Comparison of ENCODE assay signal across 8 cellular contexts in the genomic region with DNA sequence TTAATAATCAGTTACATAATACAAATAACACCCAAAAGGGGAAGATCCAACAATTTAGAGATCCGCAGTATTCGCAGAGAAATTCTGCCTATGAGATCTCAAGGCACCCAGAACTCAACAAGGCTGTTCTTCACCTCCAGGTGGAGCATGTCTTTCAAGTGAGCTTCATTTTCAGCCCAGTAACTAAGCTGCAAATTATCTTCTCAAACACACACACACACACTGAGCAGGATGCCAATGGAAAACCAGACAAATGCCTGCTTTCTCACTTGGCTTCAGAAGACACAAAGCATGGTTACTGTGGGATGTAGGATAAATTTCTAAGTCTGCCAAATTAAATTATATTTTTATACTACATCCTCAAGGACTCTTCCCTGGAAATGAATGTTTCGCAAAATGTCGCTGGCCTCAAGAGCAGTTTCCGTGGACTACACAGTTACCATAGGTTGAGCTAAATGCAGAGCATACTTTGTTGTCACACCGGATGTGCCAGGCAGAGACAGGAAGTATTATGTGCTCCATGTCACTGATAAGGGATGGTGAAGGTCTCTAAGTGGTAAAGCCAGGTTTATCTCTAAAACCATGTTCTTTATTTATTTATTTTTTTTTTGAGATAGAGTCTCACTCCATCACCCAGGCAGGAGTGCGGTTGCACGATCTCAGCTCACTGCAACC. TPM values are rescaled to one million over a fixed set of nuclear protein-coding genes. Genes with fewer than 3 reads are reported as not detected.
DNase-seq lines count a peak whose midpoint lies in the region; ATAC-seq, FAIRE-seq and TF ChIP-seq lines count a peak whose summit lies in the region.

No MANE protein-coding gene starts in this region.

- H3K27ac Mint-ChIP-seq in activated CD4-positive, alpha-beta T cell treated with anti-CD3 and anti-CD28 coated beads for 36 hours, result peak overlapping the region; percentile 72
- H3K27ac Mint-ChIP-seq in mesothelial cell of epicardium, result no peak overlapping the region

- no peaks in the 10 kb centered on the region for H3K9me1 ChIP-seq in K562 (ENCODE audit: control insufficient read depth, insufficient read depth, low read length)

- no peak overlapping the region for H3K4me3 Mint-ChIP-seq in activated CD4-positive, alpha-beta T cell treated with anti-CD3 and anti-CD28 coated beads for 36 hours
- no peak overlapping the region for H3K4me3 Mint-ChIP-seq in mesothelial cell of epicardium

- H3K36me3 Mint-ChIP-seq in activated CD4-positive, alpha-beta T cell treated with anti-CD3 and anti-CD28 coated beads for 36 hours (ENCODE audit: low read depth), result peaks cover 62% of the 10 kb centered on the region
- H3K36me3 Mint-ChIP-seq in mesothelial cell of epicardium, result peaks cover 43% of the 10 kb centered on the region

- H3K36me3 ChIP-seq in K562 (ENCODE audit: control insufficient read depth, insufficient read depth, low read length), result peaks cover 97% of the 10 kb centered on the region
- peaks cover 69 to 99% (median 98%) of the 10 kb centered on the region in 4 donors for H3K36me3 ChIP-seq in stomach

- H3K27me3 Mint-ChIP-seq in activated CD4-positive, alpha-beta T cell treated with anti-CD3 and anti-CD28 coated beads for 36 hours, result no peaks in the 10 kb centered on the region
- no peaks in the 10 kb centered on the region for H3K27me3 Mint-ChIP-seq in mesothelial cell of epicardium (ENCODE audit: low read depth)

- H3K9ac ChIP-seq in K562 (ENCODE audit: insufficient read depth in 1 of 2, low read depth in 2 of 2, low read length in 2 of 2), result peak overlapping the region in 1 of 2 experiments; percentile 20; a peak in 1 of 4 replicates

- H3K4me2 ChIP-seq in K562 (ENCODE audit: insufficient read depth, low read length), result no peak overlapping the region

- 47% methylated on average over 8 of the region's 8 CpGs for WGBS in K562 (ENCODE audit: insufficient coverage, low coverage, missing lambda C conversion rate)
- 68 to 86% (median 81%) methylated on average over 8 of the region's 8 CpGs for WGBS in stomach, 5 donors

- POLR2A ChIA-PET in activated CD4-positive, alpha-beta T cell treated with anti-CD3 and anti-CD28 coated beads for 36 hours (lab: Charles Lee), result interaction anchor here (0.9 kb wide), 1 partner anchor 169 kb away, joined by 3 read pairs; no protein-coding TSS in a partner anchor
- POLR2A ChIA-PET in K562 (lab: Yijun Ruan, JAX), result interaction anchor here (0.7 to 2.6 kb wide), 15 partner anchors 9 to 66 kb away, joined by 3 to 17 read pairs (median 4); partner anchors contain the start of gene UBR4

- peak; percentile 89 for FAIRE-seq in K562 (lab: Jason Lieb, UNC)

- H2AFZ ChIP-seq in K562 (ENCODE audit: low read depth, low read length), result 0 out of 2 replicates have a peak overlapping the region, but pooled peaks have one; percentile 26

- TF ChIP-seq POLR2A in K562 (conservative IDR thresholded peaks at IDR 0.05) (no peak), stomach (IDR thresholded peaks at IDR 0.05) (no peak)

- peak; percentile 43 for DNase-seq in activated CD4-positive, alpha-beta T cell treated with anti-CD3 and anti-CD28 coated beads for 36 hours
- no peak for DNase-seq in activated CD4-positive, alpha-beta T cell treated with anti-CD3 and anti-CD28 coated beads, Interleukin-2, amount 50 U/mL, for 48 hours
- DNase-seq in NCI-H2227 treated with DMSO at 0.1 percent for 48 hours (lab: John Stamatoyannopoulos, UW) (peak; percentile 39), K562 (ENCODE audit: extremely low read depth in 1 of 4, low spot score in 3 of 4) (peak; percentile 51 to 83 (median 66)), mesothelial cell of epicardium (ENCODE audit: low spot score in 2 of 2, unreplicated experiment in 2 of 2) (no peak), stomach (no peak), NCI-H187 treated with DMSO at 0.1 percent for 48 hours (lab: John Stamatoyannopoulos, UW) (no peak)

- no TSS peak for BruUV-seq in K562 (replicated peaks; lab: Mats Ljungman, UMichigan)

- peaks cover 29% of the 10 kb centered on the region for H3K4me1 Mint-ChIP-seq in activated CD4-positive, alpha-beta T cell treated with anti-CD3 and anti-CD28 coated beads for 36 hours
- no peaks in the 10 kb centered on the region for H3K4me1 Mint-ChIP-seq in mesothelial cell of epicardium

- peaks cover 5 to 23% of the 10 kb centered on the region in 2 experiments; a peak in 3 of 5 replicates for H3K4me1 ChIP-seq in K562 (replicated peaks in 1 of 2; ENCODE audit: control insufficient read depth in 2 of 2, insufficient read depth in 2 of 2, low read length in 2 of 2)
- no peaks in the 10 kb centered on the region for H3K4me1 ChIP-seq in stomach

- peak overlapping the region; percentile 73 for H3K27ac ChIP-seq in K562 (ENCODE audit: extremely low read depth, low read depth, low read length)
- H3K27ac ChIP-seq in stomach, result no peak overlapping the region

- H3K27me3 ChIP-seq in K562 (ENCODE audit: control insufficient read depth in 2 of 2, insufficient read depth in 2 of 2, low read length in 2 of 2), result no peaks in the 10 kb centered on the region
- H3K27me3 ChIP-seq in stomach, result no peaks in the 10 kb centered on the region

- TF ChIP-seq RAD21 in K562 (CRISPR knock-in tag; conservative IDR thresholded peaks at IDR 0.05 in 1 of 2, IDR thresholded peaks at IDR 0.05 in 1 of 2), result peak in 1 of 2 experiments; percentile 68; a peak in 3 of 4 replicates

- CTCF ChIA-PET in activated CD4-positive, alpha-beta T cell treated with anti-CD3 and anti-CD28 coated beads for 36 hours (lab: Charles Lee), result interaction anchor here (0.6 to 2.3 kb wide), 16 partner anchors 10 to 540 kb away, joined by 3 to 8 read pairs (median 3); partner anchors contain the start of gene UBR4
- CTCF ChIA-PET in K562 (lab: Yijun Ruan, JAX; ENCODE audit: low intra/inter-chr PET ratio), result interaction anchor here (0.6 to 2.4 kb wide), 3 partner anchors 61 to 1309 kb away, joined by 3 to 23 read pairs (median 6); no protein-coding TSS in a partner anchor

- peak; percentile 89 for ATAC-seq in activated CD4-positive, alpha-beta T cell treated with anti-CD3 and anti-CD28 coated beads for 36 hours
- ATAC-seq in K562 (peak; percentile 92), GM18861 (IDR thresholded peaks at IDR 0.05; ENCODE audit: unreplicated experiment) (no peak)

- peak; percentile 61; the same call in 1 of the 2 replicates for TF ChIP-seq EP300 in K562 (IDR thresholded peaks at IDR 0.05; ENCODE audit: low read length)
- TF ChIP-seq EP300 in stomach (IDR thresholded peaks at IDR 0.05), result no peak

- no peaks in the 10 kb centered on the region for H3K9me3 Mint-ChIP-seq in activated CD4-positive, alpha-beta T cell treated with anti-CD3 and anti-CD28 coated beads for 36 hours (ENCODE audit: low read depth)
- no peaks in the 10 kb centered on the region for H3K9me3 Mint-ChIP-seq in mesothelial cell of epicardium

- TF ChIP-seq CTCF in K562 (IDR thresholded peaks at IDR 0.05 in 2 of 3, conservative IDR thresholded peaks at IDR 0.05 in 1 of 3; ENCODE audit: insufficient read depth in 2 of 3, low read depth in 1 of 3, low read length in 3 of 3) (peak; percentile 58 to 67 (median 58)), mesothelial cell of epicardium (IDR thresholded peaks at IDR 0.05; ENCODE audit: unreplicated experiment) (peak; percentile 31), stomach (IDR thresholded peaks at IDR 0.05) (peak in 2 of 7 experiments; percentile 13 to 33)

- H4K20me1 ChIP-seq in K562 (replicated peaks; ENCODE audit: control insufficient read depth, insufficient read depth, low read length), result no peaks in the 10 kb centered on the region

- H3K4me3 ChIP-seq in K562 (no peak overlapping the region), stomach (no peak overlapping the region)

- in situ Hi-C loops in K562 (cut with MboI), result loop anchor here (10.0 kb wide), 1 partner anchor 475 kb away; no protein-coding TSS in a partner anchor

- peaks cover 14% of the 10 kb centered on the region; the same call in 2 of the 3 replicates for H3K79me2 ChIP-seq in K562 (ENCODE audit: control insufficient read depth, insufficient read depth, low read length)

- H3K9me3 ChIP-seq in K562 (replicated peaks; ENCODE audit: control insufficient read depth, insufficient read depth, low read depth, low read length) (no peaks in the 10 kb centered on the region), stomach (no peaks in the 10 kb centered on the region)

- intact Hi-C loops in activated CD4-positive, alpha-beta T cell treated with anti-CD3 and anti-CD28 coated beads for 36 hours (cut with DNase I, micrococcal nuclease), result loop anchor here (1.0 to 5.0 kb wide), 3 partner anchors 30 to 63 kb away; no protein-coding TSS in a partner anchor
- intact Hi-C loops in K562 (cut with micrococcal nuclease) (loop anchor here (2.0 to 10.0 kb wide), 3 partner anchors 31 to 475 kb away; partner anchors contain the start of gene UBR4), stomach (cut with DNase I; ENCODE audit: low total_unique reads) (no loop called here)

TF ChIP-seq in K562, 482 proteins besides CTCF, POLR2A, EP300 and RAD21 (continues in another document):
- TF ChIP-seq ZNF140 (CRISPR knock-in tag; IDR thresholded peaks at IDR 0.05) (no peak), JUNB (CRISPR knock-in tag; conservative IDR thresholded peaks at IDR 0.05) (no peak)
- TF ChIP-seq, protein P1, sequence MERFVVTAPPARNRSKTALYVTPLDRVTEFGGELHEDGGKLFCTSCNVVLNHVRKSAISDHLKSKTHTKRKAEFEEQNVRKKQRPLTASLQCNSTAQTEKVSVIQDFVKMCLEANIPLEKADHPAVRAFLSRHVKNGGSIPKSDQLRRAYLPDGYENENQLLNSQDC (CRISPR knock-in tag; IDR thresholded peaks at IDR 0.05), result no peak

RNA-seq across cellular contexts. Expression of gene UBR4, which starts 30.3 kb away (rescaled TPM):
- 100 to 1,000 TPM; 117 to 147 TPM for total RNA-seq in activated CD4-positive, alpha-beta T cell treated with anti-CD3 and anti-CD28 coated beads for 36 hours
- 1,237 and 1,275 TPM in 2 replicates for total RNA-seq in K562 (2011; cell fraction: chromatin; rRNA removed; ENCODE audit: low replicate concordance)
- 563 and 657 TPM in 2 replicates for total RNA-seq in K562 (2011; cell fraction: nucleolus; rRNA removed)
- total RNA-seq in K562 (2011; cell fraction: nucleoplasm; rRNA removed), result 675 TPM in 2 replicates
- 140 and 153 TPM in 2 replicates for total RNA-seq in K562 (2014; rRNA removed)
- total RNA-seq in K562 (2014; rRNA removed; fragmentation: Illumina TruSeq; extraction: Trizol), result 88.5 and 99.0 TPM in 2 replicates
- total RNA-seq in K562 (2015; rRNA removed; fragmentation: Illumina TruSeq; extraction: Trizol), result 91.3 and 98.2 TPM in 2 replicates
- 218 and 237 TPM in 2 replicates for total RNA-seq in K562 (2021)
- polyA plus RNA-seq in K562 (2011; rRNA removed), result 55.4 and 85.4 TPM in 2 replicates
- 96.0 and 109 TPM in 2 replicates for polyA plus RNA-seq in K562 (2011; cell fraction: cytosol; rRNA removed)
- 581 and 738 TPM in 2 replicates for polyA plus RNA-seq in K562 (2011; cell fraction: nucleus; rRNA removed)
- 175 and 269 TPM in 2 replicates for polyA plus RNA-seq in K562 (2012)
- 274 and 277 TPM in 2 replicates for polyA plus RNA-seq in K562 (2014; fragmentation: Illumina TruSeq; extraction: Trizol)
- polyA plus RNA-seq in K562 (2014; fragmentation: Nextera tagmentation; extraction: Ambion mirVana), result 100 to 1,000 TPM; 110 to 123 TPM
- 174 and 182 TPM in 2 replicates for polyA plus RNA-seq in K562 (2014; rRNA removed)
- polyA minus RNA-seq in K562 (2011; rRNA and poly(A)+ RNA removed), result 161 and 196 TPM in 2 replicates
- 224 and 238 TPM in 2 replicates for polyA minus RNA-seq in K562 (2011; cell fraction: cytosol; rRNA and poly(A)+ RNA removed)
- 307 and 505 TPM in 2 replicates for polyA minus RNA-seq in K562 (2011; cell fraction: nucleus; rRNA and poly(A)+ RNA removed)
- total RNA-seq in mesothelial cell of epicardium, result 206 to 222 TPM (median 215 TPM) in 3 replicates
- 100 to 1,000 TPM; 113 to 262 (median 172) TPM for total RNA-seq in stomach
- 100 to 1,000 TPM in 1 of 3 donors, 10 to 100 TPM in 2; 41.9 to 104 (median 42.1) TPM for polyA plus RNA-seq in stomach

Comparison
In these comparisons a context has a peak if more than half of its experiments do, and no peak if none do; other contexts are left out.
1. DNase-seq: peak in activated CD4-positive, alpha-beta T cell treated with anti-CD3 and anti-CD28 coated beads for 36 hours (single experiment), NCI-H2227 treated with DMSO at 0.1 percent for 48 hours (single experiment) and K562 (4 of 4); none in activated CD4-positive, alpha-beta T cell treated with anti-CD3 and anti-CD28 coated beads, Interleukin-2, amount 50 U/mL, for 48 hours (0 of 2), mesothelial cell of epicardium (0 of 2), stomach (single experiment) and NCI-H187 treated with DMSO at 0.1 percent for 48 hours (single experiment).